In the genomic region with DNA sequence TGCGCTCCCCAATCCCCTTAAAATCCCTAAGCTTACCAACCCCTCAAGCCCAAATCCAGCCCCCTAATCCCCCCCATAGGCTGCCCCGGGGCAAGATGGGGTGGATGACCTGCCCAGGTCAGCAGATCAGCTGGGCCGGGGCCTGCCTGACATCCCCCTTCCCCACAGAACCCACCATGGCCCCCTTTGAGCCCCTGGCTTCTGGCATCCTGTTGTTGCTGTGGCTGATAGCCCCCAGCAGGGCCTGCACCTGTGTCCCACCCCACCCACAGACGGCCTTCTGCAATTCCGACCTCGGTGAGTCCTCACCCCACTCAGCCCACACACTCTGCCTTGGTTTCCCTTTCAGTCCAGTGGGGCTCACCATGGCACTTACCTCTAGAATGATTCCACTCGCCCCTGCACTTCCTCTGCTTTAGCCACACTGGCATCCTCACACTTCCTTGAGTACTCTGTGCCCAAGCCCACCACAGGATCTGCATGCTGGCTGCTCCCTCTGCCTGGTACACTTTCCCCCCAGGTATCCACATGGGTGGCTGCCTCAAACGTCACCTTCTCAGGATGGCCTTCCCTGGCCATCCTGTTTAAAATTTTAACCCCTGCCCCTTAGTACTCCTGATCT, we compare ENCODE assay signal across 11 cellular contexts. TPM values are rescaled to one million over a fixed set of nuclear protein-coding genes. Genes with fewer than 3 reads are reported as not detected.
DNase-seq lines count a peak whose midpoint lies in the region; ATAC-seq and TF ChIP-seq lines count a peak whose summit lies in the region.
"Had no signal": no experiment of that assay in that cellular context is flagged by ENCODE, and none has a peak within 500 bp of the region (broad histone marks: within the 10 kb centered on the region; RNA-seq: fewer than 3 reads in every experiment).

No MANE protein-coding gene starts in this region.

- H3K27ac Mint-ChIP-seq in CD8-positive, alpha-beta T cell = peak overlapping the region; percentile 66

- H3K27ac ChIP-seq in CD8-positive, alpha-beta T cell (ENCODE audit: low read depth, low read length) = no peak overlapping the region
- H3K27ac ChIP-seq in RWPE1 (peak overlapping the region; percentile 76), esophagus muscularis mucosa (replicated peaks in 1 of 4) (peak overlapping the region; percentile 81 to 88 (median 85)), rectal smooth muscle tissue (ENCODE audit: low read depth, low read length) (peak overlapping the region; percentile 84), caudate nucleus (ENCODE audit: low read depth, low read length) (no peak overlapping the region)
- H3K27ac ChIP-seq: cardiac muscle cell had no signal

- CTCF ChIA-PET in CD8-positive, alpha-beta T cell (lab: Charles Lee) = interaction anchor here (0.6 to 1.1 kb wide), 2 partner anchors 60 to 371 kb away, joined by 3 read pairs; no protein-coding TSS in a partner anchor
- CTCF ChIA-PET in RWPE1 (lab: Yijun Ruan, JAX) = no interaction called here

- no peak for ATAC-seq in CD8-positive, alpha-beta T cell
- no peak for ATAC-seq in GM21619 (IDR thresholded peaks at IDR 0.05; ENCODE audit: unreplicated experiment)

- peak in 1 of 7 experiments; percentile 48 for DNase-seq in CD8-positive, alpha-beta T cell
- no peak for DNase-seq in RWPE1 (ENCODE audit: low spot score)
- peak; percentile 10 for DNase-seq in esophagus muscularis mucosa (ENCODE audit: extremely low spot score)
- DNase-seq in amygdala (lab: John Stamatoyannopoulos, UW) = no peak
- no peak for DNase-seq in caudate nucleus (lab: John Stamatoyannopoulos, UW)
- DNase-seq in NCI-H2196 (lab: John Stamatoyannopoulos, UW; ENCODE audit: unreplicated experiment) = no peak
- DNase-seq: NCI-H1105 treated with DMSO at 0.1 percent for 48 hours, SW 1271 had no signal

- no peak for TF ChIP-seq EP300 in esophagus muscularis mucosa (IDR thresholded peaks at IDR 0.05)

- H3K36me3 ChIP-seq in CD8-positive, alpha-beta T cell (ENCODE audit: insufficient read depth, low read length) = no peaks in the 10 kb centered on the region
- H3K36me3 ChIP-seq in esophagus muscularis mucosa (peaks cover 0 to 16% (median 7%) of the 10 kb centered on the region in 4 donors), rectal smooth muscle tissue (ENCODE audit: control insufficient read depth, insufficient read depth, low read length) (no peaks in the 10 kb centered on the region)
- H3K36me3 ChIP-seq: cardiac muscle cell had no signal

- no peak overlapping the region for H3K9ac ChIP-seq in rectal smooth muscle tissue (ENCODE audit: low read length)

- H3K4me3 ChIP-seq in CD8-positive, alpha-beta T cell (ENCODE audit: low read depth, low read length) = no peak overlapping the region
- peak overlapping the region; percentile 55 to 66 (median 56) for H3K4me3 ChIP-seq in esophagus muscularis mucosa
- H3K4me3 ChIP-seq in rectal smooth muscle tissue (ENCODE audit: low read length) = no peak overlapping the region

- intact Hi-C loops in CD8-positive, alpha-beta T cell (cut with DNase I, micrococcal nuclease) = loop anchor here (2.0 to 5.0 kb wide), 3 partner anchors 35 to 75 kb away; a partner anchor contains a TSS
- intact Hi-C loops in esophagus muscularis mucosa (cut with DNase I) = no loop called here

- peaks cover 28% of the 10 kb centered on the region for H3K4me1 Mint-ChIP-seq in CD8-positive, alpha-beta T cell (ENCODE audit: low read depth)

- no peaks in the 10 kb centered on the region for H3K27me3 Mint-ChIP-seq in CD8-positive, alpha-beta T cell (ENCODE audit: low read depth)

- peaks cover 8% of the 10 kb centered on the region for H3K36me3 Mint-ChIP-seq in CD8-positive, alpha-beta T cell

- POLR2A ChIA-PET in CD8-positive, alpha-beta T cell (lab: Charles Lee) = interaction anchor here (1.0 kb wide), 1 partner anchor 70 kb away, joined by 3 read pairs; no protein-coding TSS in a partner anchor
- POLR2A ChIA-PET in RWPE1 (lab: Yijun Ruan, JAX; ENCODE audit: low non-redundant PET) = no interaction called here

- no peak for TF ChIP-seq CTCF in CD8-positive, alpha-beta T cell (IDR thresholded peaks at IDR 0.05)
- TF ChIP-seq CTCF in RWPE1 (conservative IDR thresholded peaks at IDR 0.05; ENCODE audit: low read depth) (no peak), esophagus muscularis mucosa (IDR thresholded peaks at IDR 0.05) (no peak)

- TF ChIP-seq POLR2A in esophagus muscularis mucosa (IDR thresholded peaks at IDR 0.05; ENCODE audit: low read depth) = no peak

- H3K4me3 Mint-ChIP-seq in CD8-positive, alpha-beta T cell = peak overlapping the region; percentile 61

- H3K27me3 ChIP-seq in CD8-positive, alpha-beta T cell (ENCODE audit: insufficient read depth, low read length) = no peaks in the 10 kb centered on the region
- H3K27me3 ChIP-seq in esophagus muscularis mucosa = no peaks in the 10 kb centered on the region
- no peaks in the 10 kb centered on the region for H3K27me3 ChIP-seq in rectal smooth muscle tissue (ENCODE audit: control insufficient read depth, insufficient read depth, low read length)
- H3K27me3 ChIP-seq: cardiac muscle cell had no signal

- peaks cover 10% of the 10 kb centered on the region for H3K4me1 ChIP-seq in CD8-positive, alpha-beta T cell (ENCODE audit: insufficient read depth, low read length)
- H3K4me1 ChIP-seq in esophagus muscularis mucosa = peaks cover 0 to 23% (median 18%) of the 10 kb centered on the region in 4 donors
- peaks cover 3% of the 10 kb centered on the region for H3K4me1 ChIP-seq in rectal smooth muscle tissue (ENCODE audit: control insufficient read depth, insufficient read depth, low read length)

- no peaks in the 10 kb centered on the region for H3K9me3 Mint-ChIP-seq in CD8-positive, alpha-beta T cell

- WGBS in esophagus muscularis mucosa = 59% methylated on average over 8 of the region's 8 CpGs

- H3K9me3 ChIP-seq in CD8-positive, alpha-beta T cell (ENCODE audit: low read length) = no peaks in the 10 kb centered on the region
- no peaks in the 10 kb centered on the region for H3K9me3 ChIP-seq in esophagus muscularis mucosa

RNA-seq across cellular contexts. Expression of a gene that starts 1.1 kb away (rescaled TPM):
- 10 to 100 TPM; 16.1 to 17.4 TPM for total RNA-seq in CD8-positive, alpha-beta T cell
- total RNA-seq in esophagus muscularis mucosa = 100 to 1,000 TPM in 3 of 4 donors, 10 to 100 TPM in 1; 82.6 to 251 (median 178) TPM

RNA-seq across cellular contexts. Expression of a gene that starts 22.3 kb away (rescaled TPM):
- 100 to 1,000 TPM; 125 to 134 TPM for total RNA-seq in CD8-positive, alpha-beta T cell
- total RNA-seq in esophagus muscularis mucosa = 10 to 100 TPM; 39.3 to 49.6 (median 42.8) TPM

RNA-seq across cellular contexts. Expression of a gene that starts 36.3 kb away (rescaled TPM):
- under 1 TPM in 1 of 2 experiments, not detected in 1; 0.17 TPM for total RNA-seq in CD8-positive, alpha-beta T cell
- under 1 TPM; 0.42 to 0.98 (median 0.56) TPM for total RNA-seq in esophagus muscularis mucosa

RNA-seq across cellular contexts. Expression of a gene that starts 46.4 kb away (rescaled TPM):
- 1 to 10 TPM; 4.8 to 6.2 TPM for total RNA-seq in CD8-positive, alpha-beta T cell
- total RNA-seq in esophagus muscularis mucosa = 10 to 100 TPM in 2 of 4 donors, 1 to 10 TPM in 2; 6.8 to 16.1 (median 9.9) TPM

Comparison
In these comparisons a context has a peak if more than half of its experiments do, and no peak if none do; other contexts are left out.
1. H3K27ac ChIP-seq: peak in RWPE1 (single experiment), esophagus muscularis mucosa (4 of 4) and rectal smooth muscle tissue (single experiment); none in CD8-positive, alpha-beta T cell (single experiment) and caudate nucleus (single experiment).
2. H3K4me3 ChIP-seq: peak in esophagus muscularis mucosa (4 of 4); none in CD8-positive, alpha-beta T cell (single experiment) and rectal smooth muscle tissue (single experiment).
3. RNA of a gene that starts 1.1 kb away (total RNA-seq): 82.6 to 251 TPM in esophagus muscularis mucosa; 16.1 to 17.4 TPM in CD8-positive, alpha-beta T cell; every median in the first group is over 4 times any median in the second.